ENCODE assay signal across 1 cellular context in genomic region chr7:6008668-6009611, GRCh38.
TF ChIP-seq lines count a peak whose summit lies in the region.

Gene AIMP2, plus strand, starts transcription at chr7:6009272. Its CDS starts 92 bp downstream, at chr7:6009364.
Gene PMS2, minus strand, starts transcription at chr7:6009049. Its CDS starts 30 bp downstream, at chr7:6009019.

TF ChIP-seq in HepG2, 621 proteins besides CTCF, POLR2A, EP300 and RAD21 (continued from another document and continues in another):
- TF ChIP-seq ZBTB40 (IDR thresholded peaks at IDR 0.05) (no peak), ZBTB40 (CRISPR knock-in tag; IDR thresholded peaks at IDR 0.05) (peak; percentile 97), ZNF24 (IDR thresholded peaks at IDR 0.05) (peak; percentile 67; the same call in 1 of the 2 replicates), HNF1B (CRISPR knock-in tag; IDR thresholded peaks at IDR 0.05) (peak; percentile 92), TEAD2 (CRISPR knock-in tag; IDR thresholded peaks at IDR 0.05) (peak; percentile 99), RAD51 (IDR thresholded peaks at IDR 0.05; ENCODE audit: borderline replicate concordance) (no peak; the same call in 1 of the 2 replicates), KMT2B (CRISPR knock-in tag; IDR thresholded peaks at IDR 0.05) (peak; percentile 96), POLR2AphosphoS5 (IDR thresholded peaks at IDR 0.05; ENCODE audit: low read depth, low read length) (peak; percentile 90), SP5 (CRISPR knock-in tag; IDR thresholded peaks at IDR 0.05; ENCODE audit: borderline replicate concordance, low read depth) (peak; percentile 96), U2AF2 (IDR thresholded peaks at IDR 0.05; ENCODE audit: low read depth, low read length) (no peak), NFRKB (IDR thresholded peaks at IDR 0.05) (0 out of 2 replicates have a peak, but pooled peaks have one; percentile 22), SETDB1 (CRISPR knock-in tag; IDR thresholded peaks at IDR 0.05; ENCODE audit: borderline replicate concordance) (peak; percentile 95), ZBTB46 (CRISPR knock-in tag; IDR thresholded peaks at IDR 0.05; ENCODE audit: borderline replicate concordance) (0 out of 2 replicates have a peak, but pooled peaks have one; percentile 89), NFE2L1 (CRISPR knock-in tag; IDR thresholded peaks at IDR 0.05; ENCODE audit: borderline replicate concordance) (peak; percentile 92), ZBTB42 (CRISPR knock-in tag; IDR thresholded peaks at IDR 0.05) (peak; percentile 97), ZNF784 (CRISPR knock-in tag; IDR thresholded peaks at IDR 0.05; ENCODE audit: borderline replicate concordance) (peak; percentile 99), ZBTB39 (CRISPR knock-in tag; IDR thresholded peaks at IDR 0.05) (peak; percentile 76; the same call in 1 of the 2 replicates), GZF1 (CRISPR knock-in tag; IDR thresholded peaks at IDR 0.05) (peak; percentile 95), MTERF4 (CRISPR knock-in tag; IDR thresholded peaks at IDR 0.05) (peak; percentile 100), HOXA5 (CRISPR knock-in tag; IDR thresholded peaks at IDR 0.05) (peak; percentile 93), GABPA (IDR thresholded peaks at IDR 0.05; ENCODE audit: low read depth, low read length) (peak; percentile 69), GABPA (CRISPR knock-in tag; IDR thresholded peaks at IDR 0.05; ENCODE audit: low read depth) (peak; percentile 93), CENPT (CRISPR knock-in tag; IDR thresholded peaks at IDR 0.05; ENCODE audit: low read depth) (peak; percentile 99), BHLHE40 (IDR thresholded peaks at IDR 0.05; ENCODE audit: low read length) (peak; percentile 90), TGIF2 (CRISPR knock-in tag; IDR thresholded peaks at IDR 0.05) (peak; percentile 90), CERS6 (CRISPR knock-in tag; IDR thresholded peaks at IDR 0.05) (peak; percentile 98), ESRRA (CRISPR knock-in tag; IDR thresholded peaks at IDR 0.05; ENCODE audit: low read depth) (peak; percentile 96), ZNF687 (CRISPR knock-in tag; IDR thresholded peaks at IDR 0.05) (peak; percentile 99), SNAPC5 (CRISPR knock-in tag; IDR thresholded peaks at IDR 0.05; ENCODE audit: borderline replicate concordance) (peak; percentile 95), PHF8 (CRISPR knock-in tag; IDR thresholded peaks at IDR 0.05) (peak; percentile 98), PREB (CRISPR knock-in tag; IDR thresholded peaks at IDR 0.05) (peak; percentile 98)
